ENCODE assay signal across 11 cellular contexts in the genomic region with DNA sequence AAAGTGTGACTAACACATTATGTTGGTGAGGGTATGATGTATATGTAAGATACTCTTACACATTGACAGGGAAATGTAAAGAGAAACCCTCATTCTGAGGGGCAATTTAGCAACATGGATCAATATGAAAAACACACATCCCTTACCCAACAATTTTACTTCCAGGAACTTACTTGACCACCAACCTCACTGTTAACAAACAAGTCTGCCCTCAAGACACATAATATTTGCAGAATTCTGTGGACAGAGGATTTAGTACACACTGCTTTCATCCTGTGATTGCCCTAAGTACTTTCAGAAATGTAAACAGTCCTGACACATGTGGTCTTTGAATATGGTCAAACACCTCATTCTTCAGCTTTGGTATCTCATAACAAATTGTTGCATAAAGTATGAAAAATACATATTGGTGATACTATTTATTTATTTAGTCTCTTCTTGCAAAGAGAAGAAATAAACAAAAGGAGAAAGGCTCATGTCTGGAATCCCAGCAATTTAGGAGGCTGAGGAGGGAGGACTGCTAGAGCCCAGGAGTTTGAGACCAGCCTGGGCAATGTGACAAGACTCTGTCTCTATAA. TPM values are rescaled to one million over a fixed set of nuclear protein-coding genes. Genes with fewer than 3 reads are reported as not detected.
DNase-seq lines count a peak whose midpoint lies in the region; ATAC-seq and TF ChIP-seq lines count a peak whose summit lies in the region.
"Had no signal": no experiment of that assay in that cellular context is flagged by ENCODE, and none has a peak within 500 bp of the region (broad histone marks: within the 10 kb centered on the region; RNA-seq: fewer than 3 reads in every experiment).

No MANE protein-coding gene starts in this region.

- no TSS peak for BruUV-seq in A673 (replicated peaks; lab: Mats Ljungman, UMichigan)

- intact Hi-C loops in natural killer cell (cut with micrococcal nuclease), result no loop called here
- intact Hi-C loops in A673 (cut with micrococcal nuclease; ENCODE audit: unreplicated experiment), result no loop called here

- no peaks in the 10 kb centered on the region for H3K27me3 ChIP-seq in CD8-positive, alpha-beta memory T cell (ENCODE audit: insufficient read depth, low read length, poor library complexity, severe bottlenecking)
- no peaks in the 10 kb centered on the region for H3K27me3 ChIP-seq in A673 (replicated peaks; ENCODE audit: insufficient read depth, low read depth, low read length, poor library complexity)

- H3K4me3 ChIP-seq in CD8-positive, alpha-beta memory T cell (ENCODE audit: low read length), result no peak overlapping the region
- H3K4me3 ChIP-seq in A673 (ENCODE audit: low read depth, low read length, poor library complexity, severe bottlenecking), result no peak overlapping the region
- H3K4me3 ChIP-seq: PC-9 had no signal

- H3K4me1 ChIP-seq in CD8-positive, alpha-beta memory T cell (ENCODE audit: insufficient read depth, low read length), result peaks cover 21% of the 10 kb centered on the region
- H3K4me1 ChIP-seq in A673 (ENCODE audit: insufficient read depth, low read length, poor library complexity, severe bottlenecking), result no peaks in the 10 kb centered on the region

- H3K27ac Mint-ChIP-seq in CD8-positive, alpha-beta memory T cell, result peak overlapping the region; percentile 13 to 92 (median 64)
- peak overlapping the region; percentile 43 to 60 for H3K27ac Mint-ChIP-seq in natural killer cell

- CTCF ChIA-PET in CD8-positive, alpha-beta memory T cell (lab: Charles Lee), result no interaction called here
- CTCF ChIA-PET in A673 (lab: Charles Lee), result interaction anchor here (0.7 kb wide), 1 partner anchor 14 kb away, joined by 10 read pairs; no protein-coding TSS in a partner anchor

- no peaks in the 10 kb centered on the region for H3K27me3 Mint-ChIP-seq in CD8-positive, alpha-beta memory T cell
- no peaks in the 10 kb centered on the region for H3K27me3 Mint-ChIP-seq in natural killer cell (ENCODE audit: low read depth in 2 of 2)

- no peaks in the 10 kb centered on the region for H3K36me3 ChIP-seq in CD8-positive, alpha-beta memory T cell (ENCODE audit: insufficient read depth, low read length)
- H3K36me3 ChIP-seq in A673 (ENCODE audit: insufficient read depth, low read length, poor library complexity, severe bottlenecking), result no peaks in the 10 kb centered on the region

- peaks cover 48 to 71% (median 64%) of the 10 kb centered on the region in 3 donors for H3K4me1 Mint-ChIP-seq in CD8-positive, alpha-beta memory T cell
- peaks cover 49 to 55% of the 10 kb centered on the region in 2 donors for H3K4me1 Mint-ChIP-seq in natural killer cell

- ATAC-seq in natural killer cell (no peak), HG03521 (IDR thresholded peaks at IDR 0.05; ENCODE audit: unreplicated experiment) (no peak)

- POLR2A ChIA-PET in CD8-positive, alpha-beta memory T cell (lab: Charles Lee), result interaction anchor here (0.7 kb wide), 1 partner anchor 462 kb away, joined by 3 read pairs; no protein-coding TSS in a partner anchor
- POLR2A ChIA-PET in A673 (lab: Charles Lee; ENCODE audit: low non-redundant PET), result no interaction called here

- TF ChIP-seq CTCF in natural killer cell (IDR thresholded peaks at IDR 0.05) (no peak), A673 (conservative IDR thresholded peaks at IDR 0.05; ENCODE audit: low read depth, low read length) (no peak)

- no peaks in the 10 kb centered on the region for H3K9me3 ChIP-seq in CD8-positive, alpha-beta memory T cell (ENCODE audit: low read length)
- H3K9me3 ChIP-seq in A673 (ENCODE audit: low read depth, low read length, poor library complexity, severe bottlenecking), result peaks cover 6% of the 10 kb centered on the region

- no peak for DNase-seq in CD8-positive, alpha-beta memory T cell
- DNase-seq in LHCN-M2 (ENCODE audit: low read depth) (peak; percentile 47), natural killer cell (no peak), COLO668 (lab: John Stamatoyannopoulos, UW; ENCODE audit: unreplicated experiment) (no peak), A673 (ENCODE audit: low spot score) (no peak)
- DNase-seq: GDM1 had no signal

- no peak overlapping the region for H3K27ac ChIP-seq in CD8-positive, alpha-beta memory T cell (ENCODE audit: low read depth, low read length)
- peak overlapping the region; percentile 82 for H3K27ac ChIP-seq in angular gyrus (ENCODE audit: low read depth, low read length)
- H3K27ac ChIP-seq in A673 (ENCODE audit: low read depth, low read length, poor library complexity, severe bottlenecking), result no peak overlapping the region
- H3K27ac ChIP-seq: PC-9 had no signal

- H3K4me3 Mint-ChIP-seq in CD8-positive, alpha-beta memory T cell, result no peak overlapping the region
- no peak overlapping the region for H3K4me3 Mint-ChIP-seq in natural killer cell
- H3K4me3 Mint-ChIP-seq: mesothelial cell of epicardium had no signal

- H3K36me3 Mint-ChIP-seq in CD8-positive, alpha-beta memory T cell, result peaks cover 0 to 8% (median 0%) of the 10 kb centered on the region in 3 donors
- H3K36me3 Mint-ChIP-seq in natural killer cell, result no peaks in the 10 kb centered on the region

- no peaks in the 10 kb centered on the region for H3K9me3 Mint-ChIP-seq in CD8-positive, alpha-beta memory T cell
- H3K9me3 Mint-ChIP-seq in natural killer cell, result no peaks in the 10 kb centered on the region

RNA-seq across cellular contexts. Expression of a gene that starts 6.9 kb away (rescaled TPM):
- total RNA-seq in CD8-positive, alpha-beta memory T cell, result 10 to 100 TPM; 60.6 to 61.5 TPM
- 41.4 TPM for polyA plus RNA-seq in CD8-positive, alpha-beta memory T cell
- total RNA-seq in LHCN-M2 (2014; rRNA removed) (22.7 and 25.1 TPM in 2 replicates), natural killer cell (100 to 1,000 TPM in 1 of 3 donors, 10 to 100 TPM in 2; 71.4 to 127 (median 90.5) TPM), A673 (2021) (74.1 and 74.6 TPM in 2 replicates)
- 17.2 TPM for polyA plus RNA-seq in LHCN-M2 (2012)

RNA-seq across cellular contexts. Expression of a gene that starts 36.0 kb away (rescaled TPM):
- not detected for total RNA-seq in CD8-positive, alpha-beta memory T cell
- polyA plus RNA-seq in CD8-positive, alpha-beta memory T cell, result not detected
- total RNA-seq in LHCN-M2 (2014; rRNA removed) (not detected in 2 replicates), natural killer cell (1 to 10 TPM; 2.8 to 3.9 (median 3.6) TPM), A673 (2021) (not detected in 2 replicates)
- 20.7 TPM for polyA plus RNA-seq in LHCN-M2 (2012)
- total RNA-seq: PC-9, renal cortical epithelial cell had no signal
